ENCODE assay signal across 18 cellular contexts in genomic region chr13:23449386-23450162, GRCh38. TPM values are rescaled to one million over a fixed set of nuclear protein-coding genes. Genes with fewer than 3 reads are reported as not detected.
A peak's percentile ranks its signal among the peaks of the same experiment; 100 is the strongest.
DNase-seq lines count a peak whose midpoint lies in the region; ATAC-seq and TF ChIP-seq lines count a peak whose summit lies in the region.
"Had no signal": no experiment of that assay in that cellular context is flagged by ENCODE, and none has a peak within 500 bp of the region (broad histone marks: within the 10 kb centered on the region; RNA-seq: fewer than 3 reads in every experiment).

No MANE protein-coding gene starts in this region.

- H3K4me3 Mint-ChIP-seq in glutamatergic neuron (ENCODE audit: unreplicated experiment) (peak overlapping the region; percentile 68), neural crest cell (peak overlapping the region; percentile 43)
- H3K4me3 Mint-ChIP-seq: activated CD4-positive, alpha-beta memory T cell treated with anti-CD3 and anti-CD28 coated beads, Interleukin-2, amount 10 ng/mL, durations not matched to agents 7 days and 5 days; activated naive CD8-positive, alpha-beta T cell treated with anti-CD3 and anti-CD28 coated beads for 36 hours; B cell had no signal

- H3K9me3 Mint-ChIP-seq in glutamatergic neuron (ENCODE audit: unreplicated experiment) (peaks cover 20% of the 10 kb centered on the region), neural crest cell (no peaks in the 10 kb centered on the region)
- H3K9me3 Mint-ChIP-seq: activated CD4-positive, alpha-beta memory T cell treated with anti-CD3 and anti-CD28 coated beads, Interleukin-2, amount 10 ng/mL, durations not matched to agents 7 days and 5 days; activated naive CD8-positive, alpha-beta T cell treated with anti-CD3 and anti-CD28 coated beads for 36 hours; activated T-helper 2 cell treated with anti-CD3 and anti-CD28 coated beads, Interferon-gamma antibody, Interleukin-2, Interleukin-4, amounts not matched to agents 10 μg/mL and 5 μg/mL and 100 μg/mL, durations not matched to agents 14 hours and 24 hours and 36 hours had no signal

- H3K9ac ChIP-seq in BLaER1 (no peak overlapping the region), HUES6 (ENCODE audit: low read length) (peak overlapping the region; percentile 68)

- H3K4me1 ChIP-seq in BLaER1 (peaks cover 23% of the 10 kb centered on the region), HUES6 (ENCODE audit: control insufficient read depth, insufficient read depth, low read length) (peaks cover 24% of the 10 kb centered on the region)
- H3K4me1 ChIP-seq: heart left ventricle had no signal

- no peak for ATAC-seq in HG02884 (IDR thresholded peaks at IDR 0.05; ENCODE audit: unreplicated experiment)
- ATAC-seq: heart left ventricle had no signal

- no peak overlapping the region for H3K4me3 ChIP-seq in BLaER1
- H3K4me3 ChIP-seq in HUES6 (ENCODE audit: low read depth, low read length), result peak overlapping the region; percentile 0; the same call in 1 of the 2 replicates
- H3K4me3 ChIP-seq in brain microvascular endothelial cell (ENCODE audit: low read depth, low read length), result no peak overlapping the region
- H3K4me3 ChIP-seq: heart left ventricle had no signal

- H3K4me1 Mint-ChIP-seq in glutamatergic neuron (ENCODE audit: low read depth, unreplicated experiment), result peaks cover 35% of the 10 kb centered on the region
- H3K4me1 Mint-ChIP-seq in neural crest cell, result peaks cover 40% of the 10 kb centered on the region
- H3K4me1 Mint-ChIP-seq: activated CD4-positive, alpha-beta memory T cell treated with anti-CD3 and anti-CD28 coated beads, Interleukin-2, amount 10 ng/mL, durations not matched to agents 7 days and 5 days had no signal

- TF ChIP-seq CTCF in glutamatergic neuron (IDR thresholded peaks at IDR 0.05; ENCODE audit: partially characterized antibody, unreplicated experiment) (no peak), neural crest cell (conservative IDR thresholded peaks at IDR 0.05) (no peak), brain microvascular endothelial cell (IDR thresholded peaks at IDR 0.05; ENCODE audit: low read depth, low read length, missing control alignments) (no peak)

- peak overlapping the region; percentile 50 for H3K4me2 ChIP-seq in BLaER1

- H3K9me3 ChIP-seq in BLaER1 (no peaks in the 10 kb centered on the region), HUES6 (ENCODE audit: control insufficient read depth, insufficient read depth, low read depth, low read length) (peaks cover 2% of the 10 kb centered on the region)
- H3K9me3 ChIP-seq: heart left ventricle had no signal

- H3K36me3 ChIP-seq in BLaER1 (no peaks in the 10 kb centered on the region), HUES6 (ENCODE audit: control insufficient read depth, insufficient read depth, low read length) (no peaks in the 10 kb centered on the region), brain microvascular endothelial cell (replicated peaks) (no peaks in the 10 kb centered on the region)
- H3K36me3 ChIP-seq: heart left ventricle had no signal

- peak overlapping the region; percentile 95 for H3K27ac Mint-ChIP-seq in glutamatergic neuron (ENCODE audit: unreplicated experiment)
- peak overlapping the region; percentile 78 for H3K27ac Mint-ChIP-seq in neural crest cell (ENCODE audit: unreplicated experiment)
- H3K27ac Mint-ChIP-seq: activated CD4-positive, alpha-beta memory T cell treated with anti-CD3 and anti-CD28 coated beads, Interleukin-2, amount 10 ng/mL, durations not matched to agents 7 days and 5 days; activated naive CD8-positive, alpha-beta T cell treated with anti-CD3 and anti-CD28 coated beads for 36 hours; activated T-helper 2 cell treated with anti-CD3 and anti-CD28 coated beads, Interferon-gamma antibody, Interleukin-2, Interleukin-4, amounts not matched to agents 10 μg/mL and 5 μg/mL and 100 μg/mL, durations not matched to agents 14 hours and 24 hours and 36 hours; B cell had no signal

- DNase-seq in glutamatergic neuron, result no peak
- no peak for DNase-seq in neural crest cell (ENCODE audit: low read depth, low spot score)
- DNase-seq in NCI-H1930 (lab: John Stamatoyannopoulos, UW), result no peak
- DNase-seq in brain microvascular endothelial cell, result no peak
- DNase-seq in Kasumi-1 (lab: John Stamatoyannopoulos, UW), result no peak
- DNase-seq: activated CD4-positive, alpha-beta memory T cell treated with anti-CD3 and anti-CD28 coated beads, Interleukin-2, amount 10 ng/mL, durations not matched to agents 7 days and 5 days; activated naive CD8-positive, alpha-beta T cell treated with anti-CD3 and anti-CD28 coated beads for 36 hours; cerebellar nuclear complex; heart left ventricle; NCI-H226; NK-92 treated with Interleukin-12 subunit alpha and Interleukin-12 subunit beta, amount 100 ng/mL, for 24 hours; small intestine; substantia nigra had no signal

- in situ Hi-C loops in brain microvascular endothelial cell (cut with HindIII; ENCODE audit: low pct_ligation_motif_present, low sequenced_read_pairs), result no loop called here

- no peaks in the 10 kb centered on the region for H3K27me3 ChIP-seq in BLaER1
- no peaks in the 10 kb centered on the region for H3K27me3 ChIP-seq in HUES6 (ENCODE audit: control insufficient read depth, insufficient read depth, low read length)
- H3K27me3 ChIP-seq in brain microvascular endothelial cell (replicated peaks), result no peaks in the 10 kb centered on the region
- H3K27me3 ChIP-seq: heart left ventricle had no signal

- H3K27me3 Mint-ChIP-seq in glutamatergic neuron (ENCODE audit: unreplicated experiment), result peaks cover 8% of the 10 kb centered on the region
- no peaks in the 10 kb centered on the region for H3K27me3 Mint-ChIP-seq in neural crest cell (ENCODE audit: low read depth)

- H4K20me1 ChIP-seq in BLaER1, result no peaks in the 10 kb centered on the region

- H3K36me3 Mint-ChIP-seq in glutamatergic neuron (ENCODE audit: unreplicated experiment) (peaks cover under 1% of the 10 kb centered on the region), neural crest cell (ENCODE audit: low read depth) (no peaks in the 10 kb centered on the region)
- H3K36me3 Mint-ChIP-seq: activated naive CD8-positive, alpha-beta T cell treated with anti-CD3 and anti-CD28 coated beads for 36 hours had no signal

- H3K27ac ChIP-seq in BLaER1 (no peak overlapping the region), HUES6 (ENCODE audit: low read depth, low read length) (peak overlapping the region; percentile 92), brain microvascular endothelial cell (no peak overlapping the region)
- H3K27ac ChIP-seq: heart left ventricle had no signal

RNA-seq across cellular contexts. Expression of gene SACS, which starts 16.1 kb away (rescaled TPM):
- total RNA-seq in glutamatergic neuron (ENCODE audit: unreplicated experiment), result 132 TPM
- total RNA-seq in neural crest cell, result 75.4 and 80.5 TPM in 2 replicates
